Comparison of ENCODE assay signal across 27 cellular contexts in the genomic region with DNA sequence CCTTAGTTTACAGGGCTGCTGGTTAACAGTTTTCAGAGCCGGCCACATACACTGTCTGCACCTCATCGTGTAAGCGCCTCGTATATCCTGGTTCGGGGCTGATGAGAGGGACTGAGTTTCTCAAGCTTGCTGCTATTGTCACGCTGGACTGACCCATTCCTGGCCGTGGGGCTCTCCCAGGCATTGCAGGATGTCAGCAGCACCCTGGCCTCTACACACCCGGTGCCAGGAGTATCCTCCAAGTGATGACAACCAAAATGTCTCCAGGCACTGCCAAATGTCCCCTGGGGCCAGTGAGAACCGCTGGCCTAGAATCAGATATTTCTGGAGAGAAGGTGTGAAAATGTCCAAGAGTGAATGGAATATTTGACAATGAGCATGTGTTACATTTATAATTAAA.
"Had no signal": no experiment of that assay in that cellular context is flagged by ENCODE, and none has a peak within 500 bp of the region (broad histone marks: within the 10 kb centered on the region; RNA-seq: fewer than 3 reads in every experiment).

No MANE protein-coding gene starts in this region.

- H3K36me3 Mint-ChIP-seq: activated naive CD8-positive, alpha-beta T cell; stimulated activated memory B cell treated with anti-CD40 and anti-IgM and Interleukin-4, amounts not matched to agents 10 μg/mL and 1 μg/mL and 100 μg/mL, for 72 hours had no signal

- H3K9me3 ChIP-seq: left lung, neutrophil, pancreas, prostate gland, thyroid gland, upper lobe of left lung, vagina had no signal

- H3K27me3 ChIP-seq: neutrophil, thyroid gland, upper lobe of left lung, vagina had no signal

- DNase-seq: activated CD4-positive, alpha-beta T cell treated with anti-CD3 and anti-CD28 coated beads for 48 hours; activated CD4-positive, alpha-beta T cell treated with anti-CD3 and anti-CD28 coated beads, Interleukin-2, amount 50 U/mL, for 48 hours; activated CD8-positive, alpha-beta memory T cell treated with anti-CD3 and anti-CD28 coated beads for 24 hours; activated effector memory CD4-positive, alpha-beta T cell treated with Interleukin-2 at 50 U/mL for 16 hours; activated naive CD4-positive, alpha-beta T cell treated with Interleukin-2 at 50 U/mL for 16 hours; anterior cingulate cortex; cortex of kidney; effector memory CD8-positive, alpha-beta T cell; kidney glomerular epithelial cell; retina; stimulated activated CD4-positive, alpha-beta T cell treated with anti-CD3 and anti-CD28 coated beads, Interleukin-1b, Interleukin-23, amount 100 ng/mL, for 48 hours; stimulated activated CD4-positive, alpha-beta T cell treated with anti-CD3 and anti-CD28 coated beads, Interleukin-4, amount 100 ng/mL, for 4 hours; stimulated activated CD8-positive, alpha-beta memory T cell treated with anti-CD3 and anti-CD28 coated beads, Interleukin-4, amount 100 ng/mL, for 48 hours; stimulated activated naive CD8-positive, alpha-beta T cell treated with anti-CD3 and anti-CD28 coated beads, Interleukin-15, amount 100 ng/mL, for 72 hours; thyroid gland; upper lobe of left lung had no signal

- H3K36me3 ChIP-seq: cardiac muscle cell, left lung, neutrophil, pancreas, prostate gland, thyroid gland, upper lobe of left lung, vagina had no signal

- H3K27ac Mint-ChIP-seq: activated naive CD8-positive, alpha-beta T cell; effector memory CD8-positive, alpha-beta T cell; nephron; stimulated activated memory B cell treated with anti-CD40 and anti-IgM and Interleukin-4, amounts not matched to agents 10 μg/mL and 1 μg/mL and 100 μg/mL, for 72 hours; stimulated activated naive CD8-positive, alpha-beta T cell treated with anti-CD3 and anti-CD28 coated beads, Interleukin-15, amount 100 ng/mL, for 72 hours had no signal

- ATAC-seq: effector memory CD8-positive, alpha-beta T cell; left lung; pancreas; stimulated activated memory B cell treated with anti-CD40 and anti-IgM and Interleukin-4, amounts not matched to agents 10 μg/mL and 1 μg/mL and 100 μg/mL, for 72 hours; stimulated activated naive CD8-positive, alpha-beta T cell treated with anti-CD3 and anti-CD28 coated beads, Interleukin-15, amount 100 ng/mL, for 72 hours had no signal

- H3K4me1 ChIP-seq: pancreas, prostate gland had no signal

- H3K27ac ChIP-seq: cardiac muscle cell, left lung, neutrophil, pancreas, prostate gland, thyroid gland, upper lobe of left lung, vagina, VCaP had no signal

- H3K4me3 ChIP-seq: cardiac muscle cell, left lung, pancreas, prostate gland, smooth muscle cell, thyroid gland, upper lobe of left lung, vagina had no signal

- H3K4me2 ChIP-seq: smooth muscle cell had no signal

- H3K4me3 Mint-ChIP-seq: activated naive CD8-positive, alpha-beta T cell; effector memory CD8-positive, alpha-beta T cell; nephron; stimulated activated memory B cell treated with anti-CD40 and anti-IgM and Interleukin-4, amounts not matched to agents 10 μg/mL and 1 μg/mL and 100 μg/mL, for 72 hours; stimulated activated naive CD8-positive, alpha-beta T cell treated with anti-CD3 and anti-CD28 coated beads, Interleukin-15, amount 100 ng/mL, for 72 hours had no signal

- H3K9me3 Mint-ChIP-seq: effector memory CD8-positive, alpha-beta T cell; nephron; stimulated activated memory B cell treated with anti-CD40 and anti-IgM and Interleukin-4, amounts not matched to agents 10 μg/mL and 1 μg/mL and 100 μg/mL, for 72 hours; stimulated activated naive CD8-positive, alpha-beta T cell treated with anti-CD3 and anti-CD28 coated beads, Interleukin-15, amount 100 ng/mL, for 72 hours had no signal
